Comparison of ENCODE assay signal across 15 cellular contexts in genomic region chr4:156190606-156191005, GRCh38.
DNase-seq lines count a peak whose midpoint lies in the region; ATAC-seq and TF ChIP-seq lines count a peak whose summit lies in the region.
"Had no signal": no experiment of that assay in that cellular context is flagged by ENCODE, and none has a peak within 500 bp of the region (broad histone marks: within the 10 kb centered on the region; RNA-seq: fewer than 3 reads in every experiment).

No MANE protein-coding gene starts in this region.

- no peak for TF ChIP-seq CTCF in AG10803 (conservative IDR thresholded peaks at IDR 0.05; ENCODE audit: low read length)
- no peak for TF ChIP-seq CTCF in mammary epithelial cell (conservative IDR thresholded peaks at IDR 0.05 in 1 of 2, IDR thresholded peaks at IDR 0.05 in 1 of 2; ENCODE audit: extremely low read depth in 1 of 2, insufficient read depth in 1 of 2, low read depth in 1 of 2, low read length in 2 of 2)
- TF ChIP-seq CTCF in hepatocyte (IDR thresholded peaks at IDR 0.05; ENCODE audit: poor library complexity): no peak
- no peak for TF ChIP-seq CTCF in gastrocnemius medialis (IDR thresholded peaks at IDR 0.05 in 4 of 5, conservative IDR thresholded peaks at IDR 0.05 in 1 of 5)
- no peak for TF ChIP-seq CTCF in transverse colon (IDR thresholded peaks at IDR 0.05)
- TF ChIP-seq CTCF in psoas muscle (IDR thresholded peaks at IDR 0.05): no peak

- ATAC-seq in HG03442 (IDR thresholded peaks at IDR 0.05; ENCODE audit: unreplicated experiment) (peak; percentile 36), gastrocnemius medialis (no peak), left cardiac atrium (no peak), psoas muscle (no peak)
- ATAC-seq: activated CD4-positive, alpha-beta T cell treated with anti-CD3 and anti-CD28 coated beads for 36 hours; Right ventricle myocardium inferior had no signal

- H3K79me2 ChIP-seq in mammary epithelial cell (ENCODE audit: insufficient read depth, low read length) (no peaks in the 10 kb centered on the region), hepatocyte (no peaks in the 10 kb centered on the region)

- H3K9ac ChIP-seq in mammary epithelial cell (ENCODE audit: insufficient read depth, low read length): no peak overlapping the region

- H3K4me2 ChIP-seq in mammary epithelial cell (ENCODE audit: insufficient read depth, low read depth, low read length) (no peak overlapping the region), hepatocyte (no peak overlapping the region)

- H4K20me1 ChIP-seq in mammary epithelial cell (ENCODE audit: insufficient read depth, low read length) (no peaks in the 10 kb centered on the region), hepatocyte (ENCODE audit: insufficient read depth, poor library complexity, severe bottlenecking) (no peaks in the 10 kb centered on the region)

- H3K36me3 ChIP-seq in mammary epithelial cell (ENCODE audit: insufficient read depth, low read length) (no peaks in the 10 kb centered on the region), hepatocyte (replicated peaks; ENCODE audit: insufficient read depth, low read depth) (no peaks in the 10 kb centered on the region), gastrocnemius medialis (no peaks in the 10 kb centered on the region), transverse colon (no peaks in the 10 kb centered on the region), psoas muscle (ENCODE audit: insufficient read depth in 1 of 2, low read depth in 1 of 2) (no peaks in the 10 kb centered on the region)
- H3K36me3 ChIP-seq: spleen had no signal

- H3K9me3 ChIP-seq in mammary epithelial cell (replicated peaks; ENCODE audit: insufficient read depth, low read length) (no peaks in the 10 kb centered on the region), hepatocyte (ENCODE audit: low read depth) (no peaks in the 10 kb centered on the region), gastrocnemius medialis (no peaks in the 10 kb centered on the region), transverse colon (no peaks in the 10 kb centered on the region), psoas muscle (no peaks in the 10 kb centered on the region)
- H3K9me3 ChIP-seq: spleen had no signal

- no peak for TF ChIP-seq EP300 in transverse colon (IDR thresholded peaks at IDR 0.05; ENCODE audit: low read depth)

- in situ Hi-C loops in mammary epithelial cell (cut with MboI; ENCODE audit: low sequenced_read_pairs in 2 of 2) (no loop called here), gastrocnemius medialis (cut with MboI; ENCODE audit: low sequenced_read_pairs in 4 of 4) (no loop called here), transverse colon (cut with MboI; ENCODE audit: low pct_ligation_motif_present in 1 of 4, low pct_unique_long_range_greater_than_20kb in 1 of 4, low sequenced_read_pairs in 3 of 4) (no loop called here)

- CTCF ChIA-PET in mammary epithelial cell (lab: Charles Lee; ENCODE audit: low non-redundant PET): no interaction called here

- H3K4me1 ChIP-seq in mammary epithelial cell (ENCODE audit: insufficient read depth, low read length) (no peaks in the 10 kb centered on the region), hepatocyte (ENCODE audit: insufficient read depth) (peaks cover 22% of the 10 kb centered on the region), gastrocnemius medialis (peaks cover 0 to 5% of the 10 kb centered on the region in 2 donors), transverse colon (no peaks in the 10 kb centered on the region), psoas muscle (no peaks in the 10 kb centered on the region)
- H3K4me1 ChIP-seq: spleen had no signal

- H2AFZ ChIP-seq in mammary epithelial cell (ENCODE audit: low read depth, low read length) (no peak overlapping the region), hepatocyte (no peak overlapping the region)

- no peaks in the 10 kb centered on the region for H3K27me3 ChIP-seq in mammary epithelial cell (ENCODE audit: insufficient read depth, low read length)
- no peaks in the 10 kb centered on the region for H3K27me3 ChIP-seq in hepatocyte
- H3K27me3 ChIP-seq in gastrocnemius medialis: no peaks in the 10 kb centered on the region
- H3K27me3 ChIP-seq in transverse colon: no peaks in the 10 kb centered on the region
- no peaks in the 10 kb centered on the region for H3K27me3 ChIP-seq in psoas muscle (ENCODE audit: insufficient read depth in 3 of 3, low read length in 2 of 3)
- H3K27me3 ChIP-seq: spleen had no signal

- DNase-seq in AG10803 (ENCODE audit: low read depth): peak; percentile 70
- peak; percentile 56 for DNase-seq in mammary epithelial cell
- DNase-seq in hepatocyte (ENCODE audit: low spot score): no peak
- DNase-seq in gastrocnemius medialis: no peak
- no peak for DNase-seq in left cardiac atrium
- no peak for DNase-seq in transverse colon
- DNase-seq in psoas muscle: no peak
- DNase-seq: activated CD4-positive, alpha-beta T cell treated with anti-CD3 and anti-CD28 coated beads for 36 hours; activated naive CD8-positive, alpha-beta T cell treated with anti-CD3 and anti-CD28 coated beads, Interleukin-2, amount 10 ng/mL, durations not matched to agents 7 days and 5 days; NCI-H2081 treated with DMSO at 0.1 percent for 48 hours; NCI-H82; spleen; T-helper 2 cell had no signal

- H3K27ac ChIP-seq in mammary epithelial cell (ENCODE audit: insufficient read depth, low read depth, low read length): no peak overlapping the region
- peak overlapping the region; percentile 53 for H3K27ac ChIP-seq in hepatocyte
- no peak overlapping the region for H3K27ac ChIP-seq in gastrocnemius medialis
- H3K27ac ChIP-seq in transverse colon: no peak overlapping the region
- H3K27ac ChIP-seq in psoas muscle: no peak overlapping the region
- H3K27ac ChIP-seq: spleen had no signal

- dilution Hi-C loops in mammary epithelial cell (cut with HindIII; ENCODE audit: low sequenced_read_pairs): no loop called here

- intact Hi-C loops in mammary epithelial cell (cut with micrococcal nuclease) (no loop called here), gastrocnemius medialis (cut with DNase I; ENCODE audit: low total_unique reads) (no loop called here), left cardiac atrium (cut with DNase I) (no loop called here), transverse colon (cut with DNase I; ENCODE audit: low total_unique reads) (no loop called here), psoas muscle (cut with DNase I) (no loop called here)

- TF ChIP-seq POLR2A in gastrocnemius medialis (IDR thresholded peaks at IDR 0.05): no peak
- TF ChIP-seq POLR2A in transverse colon (IDR thresholded peaks at IDR 0.05): no peak

- H3K9me2 ChIP-seq in hepatocyte (replicated peaks; ENCODE audit: insufficient read depth): no peaks in the 10 kb centered on the region

- H3K4me3 ChIP-seq in AG10803 (ENCODE audit: low read length) (no peak overlapping the region), mammary epithelial cell (replicated peaks in 1 of 3; ENCODE audit: insufficient read depth in 1 of 3, low read depth in 2 of 3, low read length in 3 of 3) (no peak overlapping the region), hepatocyte (no peak overlapping the region), gastrocnemius medialis (no peak overlapping the region), transverse colon (no peak overlapping the region), psoas muscle (no peak overlapping the region)
- H3K4me3 ChIP-seq: spleen had no signal

- no TSS peak for BruUV-seq in mammary epithelial cell (replicated peaks; lab: Mats Ljungman, UMichigan)

Comparison
In these comparisons a context has a peak if more than half of its experiments do, and no peak if none do; other contexts are left out.
1. DNase-seq: peak in AG10803 (single experiment) and mammary epithelial cell (single experiment); none in hepatocyte (single experiment), gastrocnemius medialis (0 of 2), left cardiac atrium (single experiment), transverse colon (single experiment) and psoas muscle (0 of 2).